Comparison of ENCODE assay signal across 13 cellular contexts in genomic region chr11:64853709-64854108, GRCh38. TPM values are rescaled to one million over a fixed set of nuclear protein-coding genes. Genes with fewer than 3 reads are reported as not detected.
DNase-seq lines count a peak whose midpoint lies in the region; ATAC-seq, FAIRE-seq and TF ChIP-seq lines count a peak whose summit lies in the region.
"Had no signal": no experiment of that assay in that cellular context is flagged by ENCODE, and none has a peak within 500 bp of the region (broad histone marks: within the 10 kb centered on the region; RNA-seq: fewer than 3 reads in every experiment).

No MANE protein-coding gene starts in this region.

- H3K9me3 ChIP-seq in RWPE2 (ENCODE audit: severe bottlenecking) (no peaks in the 10 kb centered on the region), H1 (ENCODE audit: insufficient read depth in 2 of 2, low read depth in 1 of 2, low read length in 1 of 2) (no peaks in the 10 kb centered on the region)
- H3K9me3 ChIP-seq: ovary had no signal

- H3K4me1 ChIP-seq in RWPE2 (ENCODE audit: insufficient read depth, poor library complexity, severe bottlenecking) (peaks cover 36% of the 10 kb centered on the region), H1 (replicated peaks in 1 of 4; ENCODE audit: control insufficient read depth in 3 of 4, insufficient read depth in 4 of 4, low read length in 3 of 4) (peaks cover 0 to 15% (median 6%) of the 10 kb centered on the region in 4 experiments; a peak in 6 of 7 replicates)

- no peak for ATAC-seq in RWPE2 (ENCODE audit: low read depth)
- ATAC-seq in stimulated activated naive CD8-positive, alpha-beta T cell treated with anti-CD3 and anti-CD28 coated beads, Interleukin-15, amount 100 ng/mL, for 72 hours = no peak
- no peak for ATAC-seq in HG02763 (IDR thresholded peaks at IDR 0.05; ENCODE audit: unreplicated experiment)

- no peak for TF ChIP-seq EP300 in H1 (IDR thresholded peaks at IDR 0.05; ENCODE audit: borderline replicate concordance in 1 of 2, low read depth in 2 of 2, low read length in 2 of 2)

- H2BK5ac ChIP-seq in H1 (ENCODE audit: low read depth, low read length) = peak overlapping the region; percentile 15; the same call in 1 of the 2 replicates

- H3K36me3 ChIP-seq in RWPE2 (ENCODE audit: low read depth) (peaks cover 48% of the 10 kb centered on the region), H1 (ENCODE audit: control insufficient read depth in 2 of 4, insufficient read depth in 4 of 4, low read length in 3 of 4) (peaks cover 0 to 5% (median 0%) of the 10 kb centered on the region in 4 experiments; a peak in 3 of 8 replicates)
- H3K36me3 ChIP-seq: ovary had no signal

- H3K23ac ChIP-seq in H1 (ENCODE audit: insufficient read length) = no peak overlapping the region

- H3K36me3 Mint-ChIP-seq in activated T-cell treated with anti-CD3 and anti-CD28 coated beads, Interleukin-2, amount 50 U/mL, for 24 hours (ENCODE audit: low read depth) = peaks cover 66% of the 10 kb centered on the region

- no peak overlapping the region for H3K56ac ChIP-seq in H1 (replicated peaks; ENCODE audit: insufficient read length, low read depth, low read length)

- 89% methylated on average over 26 of the region's 27 CpGs; no CpG with 5 or more reads in 1 of the 2 experiments for WGBS in H1 (ENCODE audit: extremely low coverage in 1 of 2, insufficient coverage in 1 of 2, insufficient read length in 1 of 2, insufficient replicate concordance in 2 of 2, low coverage in 1 of 2, low lambda C conversion rate in 2 of 2, missing lambda C conversion rate in 1 of 2), 2 experiments

- no peak overlapping the region for H3K9ac ChIP-seq in H1 (replicated peaks in 1 of 4; ENCODE audit: extremely low read depth in 1 of 4, low read depth in 3 of 4, low read length in 3 of 4)

- no peaks in the 10 kb centered on the region for H3K27me3 Mint-ChIP-seq in activated T-cell treated with anti-CD3 and anti-CD28 coated beads, Interleukin-2, amount 50 U/mL, for 24 hours
- H3K27me3 Mint-ChIP-seq in stimulated activated naive CD8-positive, alpha-beta T cell treated with anti-CD3 and anti-CD28 coated beads, Interleukin-15, amount 100 ng/mL, for 72 hours = no peaks in the 10 kb centered on the region

- H3K27ac ChIP-seq in RWPE2 (ENCODE audit: poor library complexity, severe bottlenecking) (peak overlapping the region; percentile 99), H1 (ENCODE audit: low read depth, low read length) (no peak overlapping the region)
- H3K27ac ChIP-seq: ovary had no signal

- no peak overlapping the region for H2BK15ac ChIP-seq in H1 (ENCODE audit: low read length)

- no peak overlapping the region for H4K8ac ChIP-seq in H1 (ENCODE audit: extremely low read depth, insufficient read depth, low read length)

- TF ChIP-seq CTCF in RWPE2 (IDR thresholded peaks at IDR 0.05; ENCODE audit: poor library complexity, severe bottlenecking) (no peak), H1 (IDR thresholded peaks at IDR 0.05; ENCODE audit: control extremely low read depth in 1 of 3, insufficient read depth in 1 of 3, low read depth in 1 of 3, low read length in 3 of 3) (no peak)

- peak; percentile 50 for DNase-seq in activated T-cell treated with anti-CD3 and anti-CD28 coated beads, Interleukin-2, amount 50 U/mL, for 24 hours
- no peak for DNase-seq in activated T-cell treated with anti-CD3 and anti-CD28 coated beads for 4 hours
- DNase-seq in RWPE2 (ENCODE audit: low spot score) = no peak
- DNase-seq in H1 (ENCODE audit: low read depth in 1 of 2, low spot score in 2 of 2) = no peak
- DNase-seq in stimulated activated naive CD8-positive, alpha-beta T cell treated with anti-CD3 and anti-CD28 coated beads, Interleukin-15, amount 100 ng/mL, for 72 hours = no peak
- DNase-seq in 8988T = no peak
- DNase-seq in iPS-NIHi11 (ENCODE audit: low spot score) = no peak
- DNase-seq: GDM1, NCI-H1436 treated with DMSO at 0.1 percent for 48 hours had no signal

- H4K5ac ChIP-seq in H1 (ENCODE audit: insufficient read length, low read depth, low read length) = no peak overlapping the region

- FAIRE-seq in H1 (lab: Jason Lieb, UNC) = no peak
- FAIRE-seq: endothelial cell of umbilical vein, islet of Langerhans had no signal

- CTCF ChIA-PET in H1 (lab: Charles Lee; ENCODE audit: partially characterized antibody) = interaction anchor here (1.1 to 32.3 kb wide), 4 partner anchors 9 to 158 kb away, joined by 3 to 1058 read pairs (median 162); partner anchors contain the start of gene EHD1

- no peak for TF ChIP-seq RAD21 in H1 (IDR thresholded peaks at IDR 0.05 in 1 of 2, conservative IDR thresholded peaks at IDR 0.05 in 1 of 2; ENCODE audit: low read depth in 2 of 2, low read length in 2 of 2)

- H2AK5ac ChIP-seq in H1 (ENCODE audit: low read depth, low read length) = no peak overlapping the region

- H2BK12ac ChIP-seq in H1 (ENCODE audit: low read depth, low read length) = no peak overlapping the region

- H3K27me3 ChIP-seq in RWPE2 (ENCODE audit: insufficient read depth, poor library complexity, severe bottlenecking) = no peaks in the 10 kb centered on the region
- no peaks in the 10 kb centered on the region for H3K27me3 ChIP-seq in H1 (replicated peaks in 1 of 4; ENCODE audit: control insufficient read depth in 3 of 4, extremely low read depth in 1 of 4, insufficient read depth in 3 of 4, low read length in 3 of 4)
- H3K27me3 ChIP-seq: ovary had no signal

- H4K20me1 ChIP-seq in H1 (replicated peaks in 1 of 2; ENCODE audit: control insufficient read depth in 1 of 2, insufficient read depth in 2 of 2, low read length in 2 of 2) = peaks cover 0 to 5% of the 10 kb centered on the region in 2 experiments

- H3K23me2 ChIP-seq in H1 (ENCODE audit: low read depth, low read length) = no peaks in the 10 kb centered on the region

- H3K79me1 ChIP-seq in H1 (ENCODE audit: low read depth, low read length) = no peaks in the 10 kb centered on the region

- no peaks in the 10 kb centered on the region for H3K79me2 ChIP-seq in H1 (ENCODE audit: control insufficient read depth in 1 of 2, insufficient read depth in 2 of 2, low read length in 2 of 2)

- no peak overlapping the region for H4K91ac ChIP-seq in H1 (replicated peaks; ENCODE audit: insufficient read length, low read length)

- peak overlapping the region; percentile 82 for H3K27ac Mint-ChIP-seq in activated T-cell treated with anti-CD3 and anti-CD28 coated beads, Interleukin-2, amount 50 U/mL, for 24 hours
- H3K27ac Mint-ChIP-seq in stimulated activated naive CD8-positive, alpha-beta T cell treated with anti-CD3 and anti-CD28 coated beads, Interleukin-15, amount 100 ng/mL, for 72 hours = peak overlapping the region in 1 of 2 donors; percentile 79

- H3K9me3 Mint-ChIP-seq in activated T-cell treated with anti-CD3 and anti-CD28 coated beads, Interleukin-2, amount 50 U/mL, for 24 hours = no peaks in the 10 kb centered on the region
- no peaks in the 10 kb centered on the region for H3K9me3 Mint-ChIP-seq in stimulated activated naive CD8-positive, alpha-beta T cell treated with anti-CD3 and anti-CD28 coated beads, Interleukin-15, amount 100 ng/mL, for 72 hours

- TF ChIP-seq POLR2A in H1 (IDR thresholded peaks at IDR 0.05; ENCODE audit: control extremely low read depth in 1 of 2, low read depth in 2 of 2, low read length in 2 of 2) = no peak

- peaks cover 91% of the 10 kb centered on the region for H3K4me1 Mint-ChIP-seq in activated T-cell treated with anti-CD3 and anti-CD28 coated beads, Interleukin-2, amount 50 U/mL, for 24 hours (ENCODE audit: low read depth)
- peaks cover 100% of the 10 kb centered on the region for H3K4me1 Mint-ChIP-seq in stimulated activated naive CD8-positive, alpha-beta T cell treated with anti-CD3 and anti-CD28 coated beads, Interleukin-15, amount 100 ng/mL, for 72 hours

- no peak overlapping the region for H3K14ac ChIP-seq in H1 (ENCODE audit: insufficient read length)

- POLR2A ChIA-PET in H1 (lab: Charles Lee; ENCODE audit: partially characterized antibody) = interaction anchor here (1.2 to 25.7 kb wide), 3 partner anchors 11 to 31 kb away, joined by 4 to 408 read pairs (median 4); partner anchors contain the start of gene EHD1

- no peak overlapping the region for H3K18ac ChIP-seq in H1 (ENCODE audit: extremely low read depth, low read length)

- H2AFZ ChIP-seq in H1 (ENCODE audit: low read length) = no peak overlapping the region

- no peak overlapping the region for H3K4me2 ChIP-seq in H1 (ENCODE audit: insufficient read depth in 1 of 2, low read depth in 2 of 2, low read length in 2 of 2)

- no peak overlapping the region for H3K4ac ChIP-seq in H1 (replicated peaks; ENCODE audit: insufficient read length, low read depth, low read length)

- H3K4me3 ChIP-seq in RWPE2 (ENCODE audit: severe bottlenecking) (no peak overlapping the region), H1 (ENCODE audit: extremely low read depth in 1 of 4, insufficient read depth in 2 of 4, low read depth in 3 of 4, low read length in 4 of 4) (no peak overlapping the region)
- H3K4me3 ChIP-seq: ovary had no signal

- no peak overlapping the region for H2BK20ac ChIP-seq in H1 (ENCODE audit: low read length)

- H3K4me3 Mint-ChIP-seq in activated T-cell treated with anti-CD3 and anti-CD28 coated beads, Interleukin-2, amount 50 U/mL, for 24 hours = peak overlapping the region; percentile 35
- H3K4me3 Mint-ChIP-seq in stimulated activated naive CD8-positive, alpha-beta T cell treated with anti-CD3 and anti-CD28 coated beads, Interleukin-15, amount 100 ng/mL, for 72 hours = peak overlapping the region; percentile 86 to 90

- H2BK120ac ChIP-seq in H1 (replicated peaks; ENCODE audit: low read depth, low read length) = no peak overlapping the region

RNA-seq across cellular contexts. Expression of gene CDC42BPG, which starts 9.3 kb away (rescaled TPM):
- total RNA-seq in H1 (2021; fragmentation: NEBNext Ultra II Directional; extraction: Animal tissue kit (Norgen Biotek cat#: 25700)) = 10.6 and 12.3 TPM in 2 replicates
- polyA plus RNA-seq in H1 (2011; rRNA removed) = 3.7 and 6.7 TPM in 2 replicates
- polyA plus RNA-seq in H1 (2011; cell fraction: cytosol; rRNA removed) = 5.9 TPM
- polyA plus RNA-seq in H1 (2011; cell fraction: nucleus; rRNA removed) = 27.1 TPM
- polyA plus RNA-seq in H1 (2012, experiment 1 of 2) = 6.2 to 12.1 TPM (median 10.3 TPM) in 4 replicates
- 4.7 TPM for polyA plus RNA-seq in H1 (2012, experiment 2 of 2)
- polyA plus RNA-seq in H1 (2013, experiment 1 of 2) = 4.8 TPM
- polyA plus RNA-seq in H1 (2013, experiment 2 of 2) = 3.8 TPM
- polyA minus RNA-seq in H1 (2011; rRNA and poly(A)+ RNA removed) = 4.5 and 4.9 TPM in 2 replicates
- 7.4 TPM for polyA minus RNA-seq in H1 (2011; cell fraction: cytosol; rRNA and poly(A)+ RNA removed)
- 20.2 TPM for polyA minus RNA-seq in H1 (2011; cell fraction: nucleus; rRNA and poly(A)+ RNA removed)

RNA-seq across cellular contexts. Expression of gene EHD1, which starts 24.7 kb away (rescaled TPM):
- total RNA-seq in H1 (2021; fragmentation: NEBNext Ultra II Directional; extraction: Animal tissue kit (Norgen Biotek cat#: 25700)) = 36.9 and 42.9 TPM in 2 replicates
- 31.5 and 54.0 TPM in 2 replicates for polyA plus RNA-seq in H1 (2011; rRNA removed)
- 33.1 TPM for polyA plus RNA-seq in H1 (2011; cell fraction: cytosol; rRNA removed)
- polyA plus RNA-seq in H1 (2011; cell fraction: nucleus; rRNA removed) = 38.0 TPM
- polyA plus RNA-seq in H1 (2012, experiment 1 of 2) = 22.9 to 33.8 TPM (median 30.9 TPM) in 4 replicates
- polyA plus RNA-seq in H1 (2012, experiment 2 of 2) = 28.9 TPM
- polyA plus RNA-seq in H1 (2013, experiment 1 of 2) = 19.7 TPM
- polyA plus RNA-seq in H1 (2013, experiment 2 of 2) = 17.7 TPM
- 24.7 and 48.1 TPM in 2 replicates for polyA minus RNA-seq in H1 (2011; rRNA and poly(A)+ RNA removed)
- 28.1 TPM for polyA minus RNA-seq in H1 (2011; cell fraction: cytosol; rRNA and poly(A)+ RNA removed)
- polyA minus RNA-seq in H1 (2011; cell fraction: nucleus; rRNA and poly(A)+ RNA removed) = 22.0 TPM

RNA-seq across cellular contexts. Expression of gene MEN1, which starts 43.4 kb away (rescaled TPM):
- total RNA-seq in H1 (2021; fragmentation: NEBNext Ultra II Directional; extraction: Animal tissue kit (Norgen Biotek cat#: 25700)) = 56.3 and 56.9 TPM in 2 replicates
- polyA plus RNA-seq in H1 (2011; rRNA removed) = 47.2 and 78.5 TPM in 2 replicates
- 43.0 TPM for polyA plus RNA-seq in H1 (2011; cell fraction: cytosol; rRNA removed)
- 97.2 TPM for polyA plus RNA-seq in H1 (2011; cell fraction: nucleus; rRNA removed)
- 37.5 to 59.8 TPM (median 54.2 TPM) in 4 replicates for polyA plus RNA-seq in H1 (2012, experiment 1 of 2)
- 53.7 TPM for polyA plus RNA-seq in H1 (2012, experiment 2 of 2)
- 63.6 TPM for polyA plus RNA-seq in H1 (2013, experiment 1 of 2)
- polyA plus RNA-seq in H1 (2013, experiment 2 of 2) = 66.9 TPM
- polyA minus RNA-seq in H1 (2011; rRNA and poly(A)+ RNA removed) = 22.9 and 27.9 TPM in 2 replicates
- polyA minus RNA-seq in H1 (2011; cell fraction: cytosol; rRNA and poly(A)+ RNA removed) = 32.7 TPM
- polyA minus RNA-seq in H1 (2011; cell fraction: nucleus; rRNA and poly(A)+ RNA removed) = 27.2 TPM

RNA-seq across cellular contexts. Expression of gene MAP4K2, which starts 50.7 kb away (rescaled TPM):
- total RNA-seq in H1 (2021; fragmentation: NEBNext Ultra II Directional; extraction: Animal tissue kit (Norgen Biotek cat#: 25700)) = 20.7 and 24.0 TPM in 2 replicates
- polyA plus RNA-seq in H1 (2011; rRNA removed) = 20.1 and 25.3 TPM in 2 replicates
- polyA plus RNA-seq in H1 (2011; cell fraction: cytosol; rRNA removed) = 22.2 TPM
- polyA plus RNA-seq in H1 (2011; cell fraction: nucleus; rRNA removed) = 54.2 TPM
- 14.0 to 19.1 TPM (median 15.9 TPM) in 4 replicates for polyA plus RNA-seq in H1 (2012, experiment 1 of 2)
- polyA plus RNA-seq in H1 (2012, experiment 2 of 2) = 12.9 TPM
- 11.2 TPM for polyA plus RNA-seq in H1 (2013, experiment 1 of 2)
- 12.0 TPM for polyA plus RNA-seq in H1 (2013, experiment 2 of 2)
- polyA minus RNA-seq in H1 (2011; rRNA and poly(A)+ RNA removed) = 18.5 and 20.3 TPM in 2 replicates
- 11.0 TPM for polyA minus RNA-seq in H1 (2011; cell fraction: cytosol; rRNA and poly(A)+ RNA removed)
- polyA minus RNA-seq in H1 (2011; cell fraction: nucleus; rRNA and poly(A)+ RNA removed) = 11.6 TPM
